In genomic region chr13:48292650-48293049, GRCh38 we compare ENCODE assay signal across 22 cellular contexts.
"Had no signal": no experiment of that assay in that cellular context is flagged by ENCODE, and none has a peak within 500 bp of the region (broad histone marks: within the 10 kb centered on the region; RNA-seq: fewer than 3 reads in every experiment).

No MANE protein-coding gene starts in this region.

- H3K27ac ChIP-seq: HL-60 had no signal

- FAIRE-seq: HTR-8/SVneo, RCC 7860 had no signal

- H3K9ac ChIP-seq: SK-N-SH had no signal

- H3K9me3 ChIP-seq: SK-N-SH had no signal

- DNase-seq: KBM-7, MV-4-11, NCI-H1048, NCI-H1105, NCI-H1417, NCI-H1436 treated with DMSO at 0.1 percent for 48 hours, NCI-H1694, NCI-H187 treated with DMSO at 0.1 percent for 48 hours, NCI-H2081, NCI-H2171, NCI-H226, NCI-H446, NCI-H510A, NCI-H524 treated with DMSO at 0.1 percent for 48 hours, NCI-H774, Right ventricle myocardium superior, RPMI8226, SK-N-SH, SW 1271 had no signal

- H3K4me2 ChIP-seq: SK-N-SH had no signal
